ENCODE assay signal across 4 cellular contexts in genomic region chr1:157735991-157736390, GRCh38. TPM values are rescaled to one million over a fixed set of nuclear protein-coding genes. Genes with fewer than 3 reads are reported as not detected.
"Had no signal": no experiment of that assay in that cellular context is flagged by ENCODE, and none has a peak within 500 bp of the region (broad histone marks: within the 10 kb centered on the region; RNA-seq: fewer than 3 reads in every experiment).

No MANE protein-coding gene starts in this region.

RNA-seq across cellular contexts. Expression of gene FCRL3, which starts 35.4 kb away (rescaled TPM):
- total RNA-seq: M059J, NCI-H460, Right ventricle myocardium superior, SJSA1 had no signal

RNA-seq across cellular contexts. Expression of gene FCRL2, which starts 40.9 kb away (rescaled TPM):
- total RNA-seq: M059J, NCI-H460, Right ventricle myocardium superior, SJSA1 had no signal
